Comparison of ENCODE assay signal across 9 cellular contexts in the genomic region with DNA sequence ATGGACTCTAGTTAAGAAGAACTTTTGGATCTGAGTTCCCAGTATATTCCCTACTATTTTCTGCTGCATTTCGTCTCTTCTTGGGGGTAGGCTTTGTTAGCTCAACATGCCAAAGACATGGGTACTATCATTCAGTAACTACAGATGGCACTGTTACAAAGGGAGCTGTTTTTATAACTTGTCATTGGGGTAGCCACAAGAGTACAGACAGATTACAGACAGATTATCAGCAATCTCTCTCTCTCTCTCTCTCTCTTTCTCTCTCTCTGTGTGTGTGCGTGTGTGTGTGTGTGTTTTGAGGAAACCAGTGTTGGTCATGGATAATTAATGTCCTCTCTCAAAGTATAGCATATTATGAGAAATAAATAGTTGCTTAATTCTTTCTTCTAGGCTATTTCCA.
DNase-seq lines count a peak whose midpoint lies in the region.
"Had no signal": no experiment of that assay in that cellular context is flagged by ENCODE, and none has a peak within 500 bp of the region (broad histone marks: within the 10 kb centered on the region; RNA-seq: fewer than 3 reads in every experiment).

No MANE protein-coding gene starts in this region.

- H2AFZ ChIP-seq in neuronal stem cell (ENCODE audit: low read length) = no peak overlapping the region

- H3K4me3 ChIP-seq in neuronal stem cell (ENCODE audit: low read length in 2 of 2) = no peak overlapping the region

- H3K4me2 ChIP-seq in neuronal stem cell (ENCODE audit: insufficient read depth, low read length, poor library complexity, severe bottlenecking) = no peak overlapping the region

- no peak overlapping the region for H3K23ac ChIP-seq in neuronal stem cell (ENCODE audit: low read depth, low read length, poor library complexity)

- H4K91ac ChIP-seq in neuronal stem cell (ENCODE audit: low read depth, low read length, poor library complexity) = no peak overlapping the region

- peaks cover 0 to 4% of the 10 kb centered on the region in 2 donors for H3K36me3 ChIP-seq in neuronal stem cell (replicated peaks in 1 of 2; ENCODE audit: control insufficient read depth in 2 of 2, insufficient read depth in 2 of 2, low read length in 2 of 2)

- H2BK120ac ChIP-seq in neuronal stem cell (ENCODE audit: low read depth, low read length) = no peak overlapping the region

- no peak overlapping the region for H4K8ac ChIP-seq in neuronal stem cell (ENCODE audit: low read depth, low read length)

- H3K9me3 ChIP-seq in neuronal stem cell (replicated peaks in 1 of 2; ENCODE audit: control insufficient read depth in 2 of 2, insufficient read depth in 1 of 2, low read depth in 1 of 2, low read length in 2 of 2) = peaks cover 0 to 4% of the 10 kb centered on the region in 2 donors

- no peak overlapping the region for H2BK5ac ChIP-seq in neuronal stem cell (ENCODE audit: low read length)

- H2AK5ac ChIP-seq in neuronal stem cell (ENCODE audit: low read depth, low read length) = no peak overlapping the region

- H3K18ac ChIP-seq in neuronal stem cell (ENCODE audit: low read length) = no peak overlapping the region

- no peak overlapping the region for H2BK15ac ChIP-seq in neuronal stem cell (ENCODE audit: low read length)

- no peak overlapping the region for H3K4ac ChIP-seq in neuronal stem cell (ENCODE audit: low read length)

- no peak overlapping the region for H2BK12ac ChIP-seq in neuronal stem cell (ENCODE audit: low read length)

- H3K4me1 ChIP-seq in neuronal stem cell (ENCODE audit: control insufficient read depth in 2 of 2, insufficient read depth in 1 of 2, low read depth in 1 of 2, low read length in 2 of 2) = peaks cover 0 to 6% of the 10 kb centered on the region in 2 donors

- H3K27ac ChIP-seq in epithelial cell of prostate (peak overlapping the region; percentile 6), neuronal stem cell (replicated peaks; ENCODE audit: low read length) (no peak overlapping the region)

- peak; percentile 26 for DNase-seq in DMS 273 (lab: John Stamatoyannopoulos, UW; ENCODE audit: unreplicated experiment)
- DNase-seq in DMS 273 treated with DMSO at 0.1 percent for 48 hours (lab: John Stamatoyannopoulos, UW) = no peak
- DNase-seq in NCI-H226 = peak; percentile 25
- DNase-seq in epithelial cell of prostate (ENCODE audit: low read depth, low spot score) = no peak
- peak; percentile 52 for DNase-seq in renal cortical epithelial cell (ENCODE audit: low read depth)
- DNase-seq in neuronal stem cell (ENCODE audit: low spot score) = no peak
- DNase-seq in NCI-H1092 treated with DMSO at 0.1 percent for 48 hours (lab: John Stamatoyannopoulos, UW) = no peak
- no peak for DNase-seq in DMS153 treated with DMSO at 0.1 percent for 48 hours (lab: John Stamatoyannopoulos, UW; ENCODE audit: unreplicated experiment)
- DNase-seq: activated CD4-positive, alpha-beta memory T cell treated with anti-CD3 and anti-CD28 coated beads, Interleukin-2, amount 10 ng/mL, durations not matched to agents 7 days and 5 days had no signal

- no peaks in the 10 kb centered on the region for H3K27me3 ChIP-seq in neuronal stem cell (ENCODE audit: control insufficient read depth in 3 of 3, insufficient read depth in 3 of 3, low read depth in 1 of 3, low read length in 3 of 3)

- H3K9ac ChIP-seq in neuronal stem cell (ENCODE audit: low read depth, low read length, poor library complexity) = no peak overlapping the region

- H3K79me1 ChIP-seq in neuronal stem cell (ENCODE audit: low read depth, low read length) = peaks cover 2% of the 10 kb centered on the region

- WGBS in neuronal stem cell (ENCODE audit: extremely low coverage in 2 of 2, insufficient read length in 2 of 2, insufficient replicate concordance in 1 of 2), 2 donors = no CpG with 5 or more reads among the region's 2 CpGs

- H3K14ac ChIP-seq in neuronal stem cell (ENCODE audit: low read length) = no peak overlapping the region

Comparison
In these comparisons a context has a peak if more than half of its experiments do, and no peak if none do; other contexts are left out.
1. DNase-seq: peak in DMS 273 (single experiment), NCI-H226 (single experiment) and renal cortical epithelial cell (single experiment); none in DMS 273 treated with DMSO at 0.1 percent for 48 hours (single experiment), epithelial cell of prostate (single experiment), neuronal stem cell (single experiment), NCI-H1092 treated with DMSO at 0.1 percent for 48 hours (single experiment) and DMS153 treated with DMSO at 0.1 percent for 48 hours (single experiment).